Comparison of ENCODE assay signal across 7 cellular contexts in the genomic region with DNA sequence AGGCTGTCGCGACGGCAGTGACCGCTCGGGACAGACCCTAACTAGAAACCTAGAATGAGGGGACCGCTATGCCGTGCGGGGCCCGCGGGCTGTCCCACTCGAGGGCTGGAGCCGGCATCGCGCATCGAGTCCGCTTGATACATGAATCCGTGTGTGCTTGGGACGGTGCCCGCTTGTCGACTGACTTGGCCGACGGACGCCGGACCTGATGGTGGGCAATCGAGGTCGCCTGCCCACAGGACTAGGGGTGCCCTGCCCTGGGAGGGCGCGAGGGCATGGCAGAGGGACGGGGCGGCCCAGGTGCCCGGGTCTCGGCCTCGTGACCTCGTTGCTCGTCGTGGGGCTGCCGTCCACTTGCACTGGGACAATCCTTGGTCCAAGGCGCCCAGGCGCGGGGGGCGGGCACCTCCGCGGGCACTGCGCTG. TPM values are rescaled to one million over a fixed set of nuclear protein-coding genes. Genes with fewer than 3 reads are reported as not detected.
DNase-seq lines count a peak whose midpoint lies in the region; ATAC-seq and TF ChIP-seq lines count a peak whose summit lies in the region.

No MANE protein-coding gene starts in this region.

- peak overlapping the region; percentile 100 for H3K27ac Mint-ChIP-seq in activated naive CD4-positive, alpha-beta T cell treated with anti-CD3 and anti-CD28 coated beads, Interleukin-2, amount 50 U/mL, for 24 hours

- H3K27ac ChIP-seq in right atrium auricular region = peak overlapping the region; percentile 99 to 100
- peak overlapping the region; percentile 92 to 100 (median 100) for H3K27ac ChIP-seq in skin epidermis

- no peaks in the 10 kb centered on the region for H3K27me3 Mint-ChIP-seq in activated naive CD4-positive, alpha-beta T cell treated with anti-CD3 and anti-CD28 coated beads, Interleukin-2, amount 50 U/mL, for 24 hours

- peaks cover 23% of the 10 kb centered on the region for H3K4me1 Mint-ChIP-seq in activated naive CD4-positive, alpha-beta T cell treated with anti-CD3 and anti-CD28 coated beads, Interleukin-2, amount 50 U/mL, for 24 hours

- no peak for TF ChIP-seq CTCF in right atrium auricular region (IDR thresholded peaks at IDR 0.05)

- ATAC-seq in GM18873 (IDR thresholded peaks at IDR 0.05; ENCODE audit: low FRiP score, unreplicated experiment) = peak; percentile 4
- no peak for ATAC-seq in HG03571 (IDR thresholded peaks at IDR 0.05; ENCODE audit: unreplicated experiment)

- H3K4me1 ChIP-seq in right atrium auricular region = peaks cover 0 to 35% of the 10 kb centered on the region in 2 donors

- H3K4me3 Mint-ChIP-seq in activated naive CD4-positive, alpha-beta T cell treated with anti-CD3 and anti-CD28 coated beads, Interleukin-2, amount 50 U/mL, for 24 hours = peak overlapping the region; percentile 94

- peaks cover 20% of the 10 kb centered on the region for H3K36me3 Mint-ChIP-seq in activated naive CD4-positive, alpha-beta T cell treated with anti-CD3 and anti-CD28 coated beads, Interleukin-2, amount 50 U/mL, for 24 hours

- H3K36me3 ChIP-seq in right atrium auricular region = peaks cover 17% of the 10 kb centered on the region

- no peaks in the 10 kb centered on the region for H3K9me3 Mint-ChIP-seq in activated naive CD4-positive, alpha-beta T cell treated with anti-CD3 and anti-CD28 coated beads, Interleukin-2, amount 50 U/mL, for 24 hours

- no peaks in the 10 kb centered on the region for H3K27me3 ChIP-seq in right atrium auricular region

- no peaks in the 10 kb centered on the region for H3K9me3 ChIP-seq in right atrium auricular region

- peak overlapping the region; percentile 61 to 94 for H3K4me3 ChIP-seq in right atrium auricular region
- H3K4me3 ChIP-seq in skin epidermis = peak overlapping the region; percentile 68 to 99 (median 88)

- DNase-seq in KG1 (lab: John Stamatoyannopoulos, UW) (peak; percentile 73), right atrium auricular region (ENCODE audit: low spot score) (no peak), SW 1271 (lab: John Stamatoyannopoulos, UW) (no peak)

RNA-seq across cellular contexts. Expression of a gene that starts 0.7 kb away (rescaled TPM):
- total RNA-seq in right atrium auricular region = 100 to 1,000 TPM; 234 to 430 TPM
